ENCODE assay signal across 10 cellular contexts in the genomic region with DNA sequence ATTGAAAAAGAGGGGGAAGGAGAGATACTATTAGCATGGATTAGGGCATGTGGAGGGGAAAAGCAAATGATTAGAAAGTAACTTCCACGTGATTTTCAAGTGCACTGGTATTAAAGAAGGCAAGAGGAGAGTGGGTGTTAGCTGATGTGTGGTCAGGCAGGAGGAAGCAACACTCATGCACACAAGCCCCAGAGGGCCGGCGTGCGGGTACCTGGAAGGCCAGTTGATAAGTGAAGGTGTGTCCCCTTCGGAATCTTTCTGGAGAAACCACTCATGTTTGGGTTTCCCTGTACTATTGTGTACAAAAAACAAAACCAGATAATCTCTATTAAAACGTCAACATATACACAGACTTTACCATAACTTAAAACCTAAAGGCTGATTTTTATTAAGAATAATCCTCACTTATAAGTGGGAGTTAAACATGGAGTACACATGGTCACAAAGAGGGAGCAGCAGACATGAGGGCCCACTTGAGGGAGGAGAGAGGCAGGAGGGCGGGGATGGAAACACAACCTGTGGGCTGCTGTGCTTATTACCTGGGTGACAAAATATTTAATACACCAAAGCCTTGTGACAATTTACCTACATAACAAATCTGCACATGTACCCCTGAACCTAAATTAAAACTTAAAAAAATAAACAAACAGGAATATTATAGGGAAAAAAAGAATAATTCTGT.
DNase-seq lines count a peak whose midpoint lies in the region; ATAC-seq, FAIRE-seq and TF ChIP-seq lines count a peak whose summit lies in the region.
"Had no signal": no experiment of that assay in that cellular context is flagged by ENCODE, and none has a peak within 500 bp of the region (broad histone marks: within the 10 kb centered on the region; RNA-seq: fewer than 3 reads in every experiment).

No MANE protein-coding gene starts in this region.

- H3K27ac ChIP-seq in Peyer's patch (peak overlapping the region in 3 of 4 donors; percentile 28 to 72 (median 66)), endothelial cell of umbilical vein (ENCODE audit: insufficient read depth, low read depth, low read length) (peak overlapping the region; percentile 17), upper lobe of left lung (peak overlapping the region; percentile 53 to 56 (median 54))

- dilution Hi-C loops in endothelial cell of umbilical vein (cut with MboI; ENCODE audit: extremely low pct_ligation_motif_present, low sequenced_read_pairs): no loop called here

- CTCF ChIA-PET in endothelial cell of umbilical vein (lab: Charles Lee): interaction anchor here (0.8 to 3.9 kb wide), 18 partner anchors 9 to 323 kb away, joined by 3 to 18 read pairs (median 6); no protein-coding TSS in a partner anchor

- no peaks in the 10 kb centered on the region for H3K27me3 ChIP-seq in Peyer's patch
- no peaks in the 10 kb centered on the region for H3K27me3 ChIP-seq in endothelial cell of umbilical vein (ENCODE audit: control insufficient read depth in 2 of 2, insufficient read depth in 2 of 2, low read length in 2 of 2)
- no peaks in the 10 kb centered on the region for H3K27me3 ChIP-seq in upper lobe of left lung

- peak; percentile 55 for FAIRE-seq in endothelial cell of umbilical vein (lab: Jason Lieb, UNC)

- peak overlapping the region in 2 of 4 donors; percentile 1 to 2 for H3K4me3 ChIP-seq in Peyer's patch
- no peak overlapping the region for H3K4me3 ChIP-seq in endothelial cell of umbilical vein (replicated peaks in 1 of 3; ENCODE audit: insufficient read depth in 1 of 3, low read depth in 1 of 3, low read length in 3 of 3)
- no peak overlapping the region for H3K4me3 ChIP-seq in mucosa of descending colon
- peak overlapping the region in 1 of 4 donors; percentile 21 for H3K4me3 ChIP-seq in upper lobe of left lung

- ATAC-seq in mucosa of descending colon (peak; percentile 50), upper lobe of left lung (ENCODE audit: low FRiP score in 2 of 2) (peak; percentile 44 to 84)
- ATAC-seq in activated CD4-positive, CD25-positive, alpha-beta regulatory T cell treated with anti-CD3 and anti-CD28 coated beads, Interleukin-2, amount 50 U/mL, for 24 hours: no peak
- ATAC-seq: stimulated activated naive CD8-positive, alpha-beta T cell treated with anti-CD3 and anti-CD28 coated beads, Interleukin-15, Interleukin-2, amounts not matched to agents 100 U/mL and 50 U/mL, for 24 hours had no signal

- H3K4me2 ChIP-seq in endothelial cell of umbilical vein (ENCODE audit: insufficient read depth, low read length): no peak overlapping the region

- 46 to 61% methylated on average over 7 of the region's 7 CpGs for WGBS in upper lobe of left lung, 2 donors

- no peak for TF ChIP-seq EP300 in upper lobe of left lung (IDR thresholded peaks at IDR 0.05)

- H2AFZ ChIP-seq in endothelial cell of umbilical vein (ENCODE audit: low read depth, low read length): no peak overlapping the region

- H3K9me3 ChIP-seq in Peyer's patch: no peaks in the 10 kb centered on the region
- no peaks in the 10 kb centered on the region for H3K9me3 ChIP-seq in endothelial cell of umbilical vein (replicated peaks; ENCODE audit: control insufficient read depth, insufficient read depth, low read length)
- no peaks in the 10 kb centered on the region for H3K9me3 ChIP-seq in mucosa of descending colon
- no peaks in the 10 kb centered on the region for H3K9me3 ChIP-seq in upper lobe of left lung

- intact Hi-C loops in endothelial cell of umbilical vein (cut with micrococcal nuclease) (loop anchor here (1.0 to 5.0 kb wide), 2 partner anchors 54 to 321 kb away; no protein-coding TSS in a partner anchor), mucosa of descending colon (cut with DNase I, micrococcal nuclease) (no loop called here)

- H3K9me1 ChIP-seq in endothelial cell of umbilical vein (replicated peaks; ENCODE audit: control insufficient read depth, extremely low read depth, insufficient read depth, low read length): no peaks in the 10 kb centered on the region

- no TSS peak for BruUV-seq in endothelial cell of umbilical vein (replicated peaks; lab: Mats Ljungman, UMichigan)

- TF ChIP-seq POLR2A in Peyer's patch (IDR thresholded peaks at IDR 0.05): no peak
- no peak for TF ChIP-seq POLR2A in endothelial cell of umbilical vein (IDR thresholded peaks at IDR 0.05; ENCODE audit: low read depth, low read length)
- TF ChIP-seq POLR2A in upper lobe of left lung (IDR thresholded peaks at IDR 0.05): no peak

- peaks cover 2% of the 10 kb centered on the region for H3K79me2 ChIP-seq in endothelial cell of umbilical vein (ENCODE audit: control insufficient read depth, insufficient read depth, low read length)

- H3K36me3 ChIP-seq in Peyer's patch: peaks cover 0 to 19% (median 0%) of the 10 kb centered on the region in 3 donors
- peaks cover 0 to 8% of the 10 kb centered on the region in 2 experiments for H3K36me3 ChIP-seq in endothelial cell of umbilical vein (ENCODE audit: control insufficient read depth in 2 of 2, extremely low read depth in 1 of 2, insufficient read depth in 2 of 2, low read length in 2 of 2)
- no peaks in the 10 kb centered on the region for H3K36me3 ChIP-seq in mucosa of descending colon (ENCODE audit: low read depth)
- H3K36me3 ChIP-seq in upper lobe of left lung: peaks cover 0 to 12% (median 0%) of the 10 kb centered on the region in 4 donors

- TF ChIP-seq CTCF in Peyer's patch (IDR thresholded peaks at IDR 0.05) (no peak), endothelial cell of umbilical vein (IDR thresholded peaks at IDR 0.05; ENCODE audit: extremely low read depth in 1 of 2, insufficient read depth in 1 of 2, low read depth in 1 of 2, low read length in 2 of 2) (no peak), mucosa of descending colon (IDR thresholded peaks at IDR 0.05) (peak; percentile 3), upper lobe of left lung (IDR thresholded peaks at IDR 0.05) (no peak)

- no peak overlapping the region for H3K9ac ChIP-seq in endothelial cell of umbilical vein (replicated peaks; ENCODE audit: extremely low read depth, insufficient read depth, low read length)

- H3K4me1 ChIP-seq in Peyer's patch (peaks cover 0 to 14% (median 0%) of the 10 kb centered on the region in 4 donors), endothelial cell of umbilical vein (ENCODE audit: control insufficient read depth, extremely low read depth, insufficient read depth, low read length) (peaks cover 9% of the 10 kb centered on the region), mucosa of descending colon (ENCODE audit: low read depth) (peaks cover 27% of the 10 kb centered on the region), upper lobe of left lung (peaks cover 8 to 21% (median 13%) of the 10 kb centered on the region in 4 donors)

- no peaks in the 10 kb centered on the region for H4K20me1 ChIP-seq in endothelial cell of umbilical vein (replicated peaks; ENCODE audit: control insufficient read depth, extremely low read depth, insufficient read depth, low read length)

- POLR2A ChIA-PET in endothelial cell of umbilical vein (lab: Charles Lee): no interaction called here

- DNase-seq in Peyer's patch (no peak), endothelial cell of umbilical vein (ENCODE audit: low read depth, low spot score) (no peak), mucosa of descending colon (peak in 1 of 3 donors; percentile 30), upper lobe of left lung (peak in 1 of 2 donors; percentile 63), cortex of kidney (lab: John Stamatoyannopoulos, UW) (no peak), NCI-H187 treated with DMSO at 0.1 percent for 48 hours (lab: John Stamatoyannopoulos, UW) (no peak)
- DNase-seq in activated CD8-positive, alpha-beta memory T cell treated with anti-CD3 and anti-CD28 coated beads, Interleukin-2, amount 50 U/mL, for 4 hours: no peak
- DNase-seq: activated CD4-positive, alpha-beta T cell treated with anti-CD3 and anti-CD28 coated beads, Interleukin-2, amount 50 U/mL, for 4 hours had no signal

TF ChIP-seq in endothelial cell of umbilical vein, 7 proteins besides CTCF, POLR2A, EP300 and RAD21:
- TF ChIP-seq JUN (IDR thresholded peaks at IDR 0.05; ENCODE audit: borderline replicate concordance, insufficient read depth, insufficient read length, low read depth): no peak
- no peak for TF ChIP-seq GATA2 (IDR thresholded peaks at IDR 0.05; ENCODE audit: insufficient read depth, insufficient read length, low read depth, low read length)
- TF ChIP-seq MYC (IDR thresholded peaks at IDR 0.05; ENCODE audit: low read depth, low read length): no peak
- TF ChIP-seq EZH2 (IDR thresholded peaks at IDR 0.05; ENCODE audit: borderline replicate concordance, low read depth, low read length, severe bottlenecking): no peak
- TF ChIP-seq, protein P1, sequence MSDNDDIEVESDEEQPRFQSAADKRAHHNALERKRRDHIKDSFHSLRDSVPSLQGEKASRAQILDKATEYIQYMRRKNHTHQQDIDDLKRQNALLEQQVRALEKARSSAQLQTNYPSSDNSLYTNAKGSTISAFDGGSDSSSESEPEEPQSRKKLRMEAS (IDR thresholded peaks at IDR 0.05; ENCODE audit: insufficient read depth, insufficient read length): no peak
- TF ChIP-seq POLR2AphosphoS5 (IDR thresholded peaks at IDR 0.05; ENCODE audit: insufficient read depth, low read depth, low read length): no peak
- TF ChIP-seq FOS (IDR thresholded peaks at IDR 0.05; ENCODE audit: borderline replicate concordance, insufficient read depth, low read length): no peak

Comparison
In these comparisons a context has a peak if more than half of its experiments do, and no peak if none do; other contexts are left out.
1. ATAC-seq: peak in mucosa of descending colon (single experiment) and upper lobe of left lung (2 of 2); none in activated CD4-positive, CD25-positive, alpha-beta regulatory T cell treated with anti-CD3 and anti-CD28 coated beads, Interleukin-2, amount 50 U/mL, for 24 hours (0 of 2).
2. Peak in every context shown above with its lines, with median percentiles within 50 percentile points of each other: H3K27ac ChIP-seq.